15 cellular contexts compared by ENCODE assay signal in genomic region chr1:163046071-163046470, GRCh38. TPM values are rescaled to one million over a fixed set of nuclear protein-coding genes. Genes with fewer than 3 reads are reported as not detected.
DNase-seq lines count a peak whose midpoint lies in the region; ATAC-seq and TF ChIP-seq lines count a peak whose summit lies in the region.
"Had no signal": no experiment of that assay in that cellular context is flagged by ENCODE, and none has a peak within 500 bp of the region (broad histone marks: within the 10 kb centered on the region; RNA-seq: fewer than 3 reads in every experiment).

No MANE protein-coding gene starts in this region.

- no peak overlapping the region for H3K9ac ChIP-seq in fibroblast of lung (ENCODE audit: insufficient read depth, low read length)

- no peaks in the 10 kb centered on the region for H3K79me2 ChIP-seq in fibroblast of lung (ENCODE audit: control insufficient read depth, insufficient read depth, low read length)
- no peaks in the 10 kb centered on the region for H3K79me2 ChIP-seq in osteoblast (ENCODE audit: insufficient read depth, low read length)

- H3K27me3 ChIP-seq in fibroblast of lung (ENCODE audit: control insufficient read depth, insufficient read depth, low read length) (no peaks in the 10 kb centered on the region), osteoblast (ENCODE audit: insufficient read depth, low read length) (no peaks in the 10 kb centered on the region)

- ATAC-seq in GM21528 (IDR thresholded peaks at IDR 0.05; ENCODE audit: low FRiP score, unreplicated experiment), result no peak
- ATAC-seq: sciatic nerve had no signal

- DNase-seq in EH (ENCODE audit: low read depth) (peak; percentile 73), RKO (ENCODE audit: low spot score) (peak; percentile 76), fibroblast of lung (ENCODE audit: low read depth in 2 of 2) (peak; percentile 9 to 66), osteoblast (ENCODE audit: insufficient read length, low spot score, missing footprints) (no peak), posterior vena cava (ENCODE audit: low spot score) (no peak), retina (no peak), NCI-H510A (lab: John Stamatoyannopoulos, UW) (no peak)
- DNase-seq: activated gamma-delta T cell treated with Interleukin-2 at 50 U/mL for 16 hours; AML-193; Kasumi-1; left ventricle myocardium inferior; NCI-H1417; stimulated activated CD4-positive, alpha-beta T cell treated with anti-CD3 and anti-CD28 coated beads, Interleukin-1b, Interleukin-23, amount 100 ng/mL, for 48 hours had no signal

- H3K36me3 ChIP-seq in fibroblast of lung (ENCODE audit: control insufficient read depth, insufficient read depth, low read length), result no peaks in the 10 kb centered on the region
- H3K36me3 ChIP-seq in osteoblast (ENCODE audit: insufficient read depth, low read length), result no peaks in the 10 kb centered on the region
- H3K36me3 ChIP-seq: left ventricle myocardium inferior had no signal

- H3K4me3 ChIP-seq in fibroblast of lung (replicated peaks in 1 of 4; ENCODE audit: control extremely low read depth in 1 of 4, insufficient read depth in 1 of 4, low read depth in 3 of 4, low read length in 4 of 4), result no peak overlapping the region
- H3K4me3 ChIP-seq in osteoblast (ENCODE audit: insufficient read depth, low read length), result no peak overlapping the region
- H3K4me3 ChIP-seq: left ventricle myocardium inferior had no signal

- no peaks in the 10 kb centered on the region for H3K4me1 ChIP-seq in fibroblast of lung (ENCODE audit: control insufficient read depth, extremely low read depth, insufficient read depth, low read length)
- H3K4me1 ChIP-seq in osteoblast (ENCODE audit: insufficient read depth, low read length), result no peaks in the 10 kb centered on the region
- H3K4me1 ChIP-seq: left ventricle myocardium inferior had no signal

- H3K27ac ChIP-seq in fibroblast of lung (ENCODE audit: insufficient read depth, low read length) (no peak overlapping the region), osteoblast (ENCODE audit: low read depth, low read length) (peak overlapping the region; percentile 12)
- H3K27ac ChIP-seq: left ventricle myocardium inferior had no signal

- H4K20me1 ChIP-seq in fibroblast of lung (ENCODE audit: control insufficient read depth, extremely low read depth, insufficient read depth, low read length) (no peaks in the 10 kb centered on the region), osteoblast (ENCODE audit: insufficient read depth, low read length) (no peaks in the 10 kb centered on the region)

- intact Hi-C loops in posterior vena cava (cut with DNase I), result no loop called here

- TF ChIP-seq CTCF in fibroblast of lung (conservative IDR thresholded peaks at IDR 0.05 in 1 of 2, IDR thresholded peaks at IDR 0.05 in 1 of 2; ENCODE audit: low read depth in 1 of 2, low read length in 2 of 2) (no peak), osteoblast (IDR thresholded peaks at IDR 0.05; ENCODE audit: extremely low read depth, low read depth, low read length) (no peak)

- no peak overlapping the region for H2AFZ ChIP-seq in fibroblast of lung (ENCODE audit: low read length)
- H2AFZ ChIP-seq in osteoblast (ENCODE audit: low read length), result peak overlapping the region; percentile 5

- no peaks in the 10 kb centered on the region for H3K9me3 ChIP-seq in fibroblast of lung (ENCODE audit: control insufficient read depth, insufficient read depth, low read depth, low read length)
- H3K9me3 ChIP-seq in osteoblast (ENCODE audit: low read depth, low read length), result no peaks in the 10 kb centered on the region
- H3K9me3 ChIP-seq: left ventricle myocardium inferior had no signal

- no peak overlapping the region for H3K4me2 ChIP-seq in fibroblast of lung (ENCODE audit: extremely low read depth, insufficient read depth, low read length)
- no peak overlapping the region for H3K4me2 ChIP-seq in osteoblast (ENCODE audit: insufficient read depth, low read length)

RNA-seq across cellular contexts. Expression of gene RGS4, which starts 23.1 kb away (rescaled TPM):
- 36.5 and 63.3 TPM in 2 replicates for total RNA-seq in fibroblast of lung
- polyA plus RNA-seq in fibroblast of lung, result 80.2 and 170 TPM in 2 replicates
- 58.5 and 138 TPM in 2 replicates for polyA plus RNA-seq in fibroblast of lung (2012)
- polyA minus RNA-seq in fibroblast of lung (ENCODE audit: low replicate concordance), result 19.0 and 54.2 TPM in 2 replicates
- 130 and 142 TPM in 2 replicates for total RNA-seq in osteoblast
- total RNA-seq in posterior vena cava, result 10 to 100 TPM; 10.5 to 12.8 TPM

Comparison
In these comparisons a context has a peak if more than half of its experiments do, and no peak if none do; other contexts are left out.
1. DNase-seq: peak in EH (single experiment), RKO (single experiment) and fibroblast of lung (2 of 2); none in osteoblast (single experiment), posterior vena cava (single experiment), retina (single experiment) and NCI-H510A (single experiment).